ENCODE assay signal across 8 cellular contexts in the genomic region with DNA sequence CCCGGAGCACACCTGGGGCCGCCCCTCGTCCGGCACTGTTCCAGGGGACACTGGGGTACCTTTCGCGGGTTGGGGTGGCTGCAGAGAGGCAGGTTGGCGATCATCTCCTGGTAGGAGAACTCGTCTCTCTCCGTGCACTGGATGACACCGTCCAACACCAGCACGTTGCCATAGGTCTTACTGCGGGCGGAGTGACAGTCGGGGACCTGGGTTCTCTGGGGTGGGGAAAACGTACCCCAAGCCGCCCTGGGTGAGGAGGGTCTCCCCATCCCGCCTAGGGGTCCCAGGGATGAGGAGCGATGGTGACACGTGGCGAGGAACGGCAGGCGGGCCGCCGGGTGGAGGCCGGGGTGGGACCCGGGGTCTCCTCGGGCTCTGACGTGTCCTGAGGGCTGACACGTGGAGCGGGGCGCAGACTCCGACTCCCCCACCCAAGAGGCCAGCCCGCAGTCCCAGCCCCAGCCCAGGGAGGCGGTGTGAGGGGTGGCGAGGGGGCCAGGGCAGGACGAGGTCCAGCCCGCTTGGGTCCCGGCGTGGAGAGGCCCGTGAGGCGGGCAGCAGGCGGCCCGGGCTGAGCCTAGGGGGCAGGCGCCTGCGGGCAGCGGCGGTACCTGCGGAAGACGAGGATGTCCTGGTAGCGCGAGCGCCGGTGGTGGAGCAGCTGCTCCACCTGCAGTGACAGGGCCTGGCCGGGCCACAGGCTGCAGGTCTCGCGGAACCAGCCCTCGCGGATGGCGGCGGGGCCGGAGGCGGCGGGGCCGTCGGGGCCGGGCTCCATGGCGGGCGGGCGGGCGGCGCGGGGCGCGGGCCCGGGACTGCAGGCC. TPM values are rescaled to one million over a fixed set of nuclear protein-coding genes. Genes with fewer than 3 reads are reported as not detected.
DNase-seq lines count a peak whose midpoint lies in the region; ATAC-seq lines count a peak whose summit lies in the region.

No MANE protein-coding gene starts in this region.

- H4K20me1 ChIP-seq in BLaER1 treated with 17β-estradiol and CSF1 and Interleukin-3, amounts not matched to agents 10 nM and 100 nM = peaks cover 0 to 50% (median 32%) of the 10 kb centered on the region in 11 experiments; a peak in 17 of 22 replicates

- peaks cover 21% of the 10 kb centered on the region for H3K4me1 Mint-ChIP-seq in activated T-helper 17 cell treated with anti-CD3 and anti-CD28 coated beads, Interleukin-2, amount 50 U/mL, for 72 hours

- H3K4me2 ChIP-seq in BLaER1 treated with 17β-estradiol and CSF1 and Interleukin-3, amounts not matched to agents 10 nM and 100 nM = peak overlapping the region; percentile 90 to 99 (median 96)

- H3K9me3 Mint-ChIP-seq in activated T-helper 17 cell treated with anti-CD3 and anti-CD28 coated beads, Interleukin-2, amount 50 U/mL, for 72 hours = no peaks in the 10 kb centered on the region

- peak overlapping the region; percentile 76 to 100 (median 98) for H3K4me3 ChIP-seq in BLaER1 treated with 17β-estradiol and CSF1 and Interleukin-3, amounts not matched to agents 10 nM and 100 nM
- peak overlapping the region; percentile 89 for H3K4me3 ChIP-seq in iPS-15b (ENCODE audit: low read depth, low read length)

- peak overlapping the region; percentile 94 for H3K27ac Mint-ChIP-seq in activated T-helper 17 cell treated with anti-CD3 and anti-CD28 coated beads, Interleukin-2, amount 50 U/mL, for 72 hours

- H3K4me3 Mint-ChIP-seq in activated T-helper 17 cell treated with anti-CD3 and anti-CD28 coated beads, Interleukin-2, amount 50 U/mL, for 72 hours = peak overlapping the region; percentile 94

- peak overlapping the region; percentile 13 to 96 (median 89); a peak in 21 of 22 replicates for H3K27ac ChIP-seq in BLaER1 treated with 17β-estradiol and CSF1 and Interleukin-3, amounts not matched to agents 10 nM and 100 nM

- no peaks in the 10 kb centered on the region for H3K9me3 ChIP-seq in BLaER1 treated with 17β-estradiol and CSF1 and Interleukin-3, amounts not matched to agents 10 nM and 100 nM (replicated peaks in 1 of 11)
- no peaks in the 10 kb centered on the region for H3K9me3 ChIP-seq in iPS-15b (ENCODE audit: control insufficient read depth, insufficient read depth, low read length)

- no peaks in the 10 kb centered on the region for H3K27me3 Mint-ChIP-seq in activated T-helper 17 cell treated with anti-CD3 and anti-CD28 coated beads, Interleukin-2, amount 50 U/mL, for 72 hours

- DNase-seq in stimulated activated CD4-positive, alpha-beta T cell treated with anti-CD3 and anti-CD28 coated beads, Interleukin-4, amount 100 ng/mL, for 24 hours = peak; percentile 25
- DNase-seq in foreskin melanocyte (no peak), NCI-H2029 treated with DMSO at 0.1 percent for 48 hours (lab: John Stamatoyannopoulos, UW) (no peak)

- peaks cover 22 to 79% (median 64%) of the 10 kb centered on the region in 11 experiments; a peak in 21 of 22 replicates for H3K36me3 ChIP-seq in BLaER1 treated with 17β-estradiol and CSF1 and Interleukin-3, amounts not matched to agents 10 nM and 100 nM
- H3K36me3 ChIP-seq in iPS-15b (ENCODE audit: control insufficient read depth, insufficient read depth, low read length) = peaks cover 23% of the 10 kb centered on the region

- H3K27me3 ChIP-seq in BLaER1 treated with 17β-estradiol and CSF1 and Interleukin-3, amounts not matched to agents 10 nM and 100 nM = no peaks in the 10 kb centered on the region
- H3K27me3 ChIP-seq in iPS-15b (ENCODE audit: control insufficient read depth, insufficient read depth, low read length) = no peaks in the 10 kb centered on the region

- peaks cover 62% of the 10 kb centered on the region for H3K36me3 Mint-ChIP-seq in activated T-helper 17 cell treated with anti-CD3 and anti-CD28 coated beads, Interleukin-2, amount 50 U/mL, for 72 hours (ENCODE audit: low read depth)

- H3K9ac ChIP-seq in BLaER1 treated with 17β-estradiol and CSF1 and Interleukin-3, amounts not matched to agents 10 nM and 100 nM = peak overlapping the region; percentile 83 to 99 (median 93)
- H3K9ac ChIP-seq in iPS-15b (ENCODE audit: low read depth, low read length) = peak overlapping the region; percentile 85

- H3K4me1 ChIP-seq in BLaER1 treated with 17β-estradiol and CSF1 and Interleukin-3, amounts not matched to agents 10 nM and 100 nM = peaks cover 22 to 37% (median 29%) of the 10 kb centered on the region in 10 experiments
- peaks cover 3% of the 10 kb centered on the region for H3K4me1 ChIP-seq in iPS-15b (ENCODE audit: control insufficient read depth, insufficient read depth, low read length)

- peak; percentile 24 for ATAC-seq in GM19324 (IDR thresholded peaks at IDR 0.05; ENCODE audit: low FRiP score, unreplicated experiment)
- peak; percentile 16 for ATAC-seq in HG03571 (IDR thresholded peaks at IDR 0.05; ENCODE audit: unreplicated experiment)
- ATAC-seq in activated T-helper 17 cell treated with anti-CD3 and anti-CD28 coated beads, Interleukin-2, amount 50 U/mL, for 72 hours (replicated peaks) = peak; percentile 15

RNA-seq across cellular contexts. Expression of a gene that starts 0.4 kb away (rescaled TPM):
- total RNA-seq in activated T-helper 17 cell treated with anti-CD3 and anti-CD28 coated beads, Interleukin-2, amount 50 U/mL, for 72 hours = 100 to 1,000 TPM in 1 of 2 donors, 10 to 100 TPM in 1; 83.9 to 225 TPM

RNA-seq across cellular contexts. Expression of a gene that starts 12.3 kb away (rescaled TPM):
- total RNA-seq in activated T-helper 17 cell treated with anti-CD3 and anti-CD28 coated beads, Interleukin-2, amount 50 U/mL, for 72 hours = under 1 TPM in 1 of 2 donors, not detected in 1; 0.43 TPM

RNA-seq across cellular contexts. Expression of a gene that starts 40.3 kb away (rescaled TPM):
- total RNA-seq in activated T-helper 17 cell treated with anti-CD3 and anti-CD28 coated beads, Interleukin-2, amount 50 U/mL, for 72 hours = 100 to 1,000 TPM in 1 of 2 donors, 10 to 100 TPM in 1; 69.0 to 102 TPM

RNA-seq across cellular contexts. Expression of a gene that starts 46.9 kb away (rescaled TPM):
- total RNA-seq in activated T-helper 17 cell treated with anti-CD3 and anti-CD28 coated beads, Interleukin-2, amount 50 U/mL, for 72 hours = 100 to 1,000 TPM; 120 to 186 TPM
